In genomic region chr3:161267646-161268045, GRCh38 we compare ENCODE assay signal across 32 cellular contexts.
"Had no signal": no experiment of that assay in that cellular context is flagged by ENCODE, and none has a peak within 500 bp of the region (broad histone marks: within the 10 kb centered on the region; RNA-seq: fewer than 3 reads in every experiment).

No MANE protein-coding gene starts in this region.

- H3K27me3 Mint-ChIP-seq: activated CD4-positive, alpha-beta memory T cell treated with anti-CD3 and anti-CD28 coated beads, Interleukin-2, amount 10 ng/mL, durations not matched to agents 7 days and 5 days; activated CD8-positive, alpha-beta memory T cell treated with anti-CD3 and anti-CD28 coated beads, Interleukin-2, amount 10 ng/mL, durations not matched to agents 7 days and 5 days; activated naive CD8-positive, alpha-beta T cell treated with anti-CD3 and anti-CD28 coated beads for 36 hours; activated T-helper 17 cell treated with anti-CD3 and anti-CD28 coated beads, Interleukin-2, amount 50 U/mL, for 72 hours had no signal

- H3K27me3 ChIP-seq: ascending aorta, body of pancreas, breast epithelium, SJSA1 had no signal

- DNase-seq: activated CD4-positive, alpha-beta memory T cell treated with anti-CD3 and anti-CD28 coated beads, Interleukin-2, amount 10 ng/mL, durations not matched to agents 7 days and 5 days; activated CD4-positive, alpha-beta T cell treated with anti-CD3 and anti-CD28 coated beads for 1 hour; activated CD4-positive, alpha-beta T cell treated with anti-CD3 and anti-CD28 coated beads for 48 hours; activated CD4-positive, CD25-positive, alpha-beta regulatory T cell; activated CD8-positive, alpha-beta memory T cell treated with anti-CD3 and anti-CD28 coated beads for 24 hours; activated CD8-positive, alpha-beta memory T cell treated with anti-CD3 and anti-CD28 coated beads, Interleukin-2, amount 10 ng/mL, durations not matched to agents 7 days and 5 days; activated CD8-positive, alpha-beta memory T cell treated with anti-CD3 and anti-CD28 coated beads, Interleukin-2, amount 50 U/mL, for 48 hours; activated effector memory CD4-positive, alpha-beta T cell treated with anti-CD3 and anti-CD28 coated beads, Interleukin-2, amount 50 U/mL, for 16 hours; activated naive CD4-positive, alpha-beta T cell; activated naive CD4-positive, alpha-beta T cell treated with anti-CD3 and anti-CD28 coated beads, Interleukin-2, amount 50 U/mL, for 16 hours; activated naive CD8-positive, alpha-beta T cell treated with anti-CD3 and anti-CD28 coated beads for 36 hours; activated T-cell treated with anti-CD3 and anti-CD28 coated beads, Interleukin-2, amount 50 U/mL, for 72 hours; amygdala; body of pancreas; Karpas-422; NCI-H1105; NCI-H1436; NCI-H187; NCI-H2029 treated with DMSO at 0.1 percent for 48 hours; NCI-H2107; NCI-H2171; NCI-H510A; NCI-H526; NCI-H748 treated with DMSO at 0.1 percent for 48 hours; NK-92 treated with Interleukin-12 subunit alpha and Interleukin-12 subunit beta, amount 100 ng/mL, for 24 hours; T1000; WERI-Rb-1 had no signal

- H3K4me1 Mint-ChIP-seq: activated CD4-positive, alpha-beta memory T cell treated with anti-CD3 and anti-CD28 coated beads, Interleukin-2, amount 10 ng/mL, durations not matched to agents 7 days and 5 days; activated T-helper 17 cell treated with anti-CD3 and anti-CD28 coated beads, Interleukin-2, amount 50 U/mL, for 72 hours had no signal

- H3K27ac Mint-ChIP-seq: activated CD4-positive, alpha-beta memory T cell treated with anti-CD3 and anti-CD28 coated beads, Interleukin-2, amount 10 ng/mL, durations not matched to agents 7 days and 5 days; activated CD8-positive, alpha-beta memory T cell treated with anti-CD3 and anti-CD28 coated beads, Interleukin-2, amount 10 ng/mL, durations not matched to agents 7 days and 5 days; activated naive CD8-positive, alpha-beta T cell treated with anti-CD3 and anti-CD28 coated beads for 36 hours; activated T-cell treated with anti-CD3 and anti-CD28 coated beads, Interleukin-2, amount 50 U/mL, for 72 hours; activated T-helper 17 cell treated with anti-CD3 and anti-CD28 coated beads, Interleukin-2, amount 50 U/mL, for 72 hours had no signal

- H3K27ac ChIP-seq: ascending aorta, breast epithelium, WERI-Rb-1 had no signal

- ATAC-seq: activated CD8-positive, alpha-beta memory T cell treated with anti-CD3 and anti-CD28 coated beads, Interleukin-2, amount 10 ng/mL, durations not matched to agents 7 days and 5 days; activated T-cell treated with anti-CD3 and anti-CD28 coated beads, Interleukin-2, amount 50 U/mL, for 72 hours; activated T-helper 17 cell treated with anti-CD3 and anti-CD28 coated beads, Interleukin-2, amount 50 U/mL, for 72 hours had no signal

- H3K4me1 ChIP-seq: ascending aorta, breast epithelium had no signal

- H3K9me3 Mint-ChIP-seq: activated CD4-positive, alpha-beta memory T cell treated with anti-CD3 and anti-CD28 coated beads, Interleukin-2, amount 10 ng/mL, durations not matched to agents 7 days and 5 days had no signal

- H3K4me3 ChIP-seq: ascending aorta, body of pancreas, breast epithelium, PC-9, SJSA1 had no signal

- H3K9me3 ChIP-seq: ascending aorta, body of pancreas, breast epithelium had no signal

- H3K4me3 Mint-ChIP-seq: activated CD4-positive, alpha-beta memory T cell treated with anti-CD3 and anti-CD28 coated beads, Interleukin-2, amount 10 ng/mL, durations not matched to agents 7 days and 5 days; activated CD8-positive, alpha-beta memory T cell treated with anti-CD3 and anti-CD28 coated beads, Interleukin-2, amount 10 ng/mL, durations not matched to agents 7 days and 5 days; activated naive CD8-positive, alpha-beta T cell treated with anti-CD3 and anti-CD28 coated beads for 36 hours; activated T-cell treated with anti-CD3 and anti-CD28 coated beads, Interleukin-2, amount 50 U/mL, for 72 hours; activated T-helper 17 cell treated with anti-CD3 and anti-CD28 coated beads, Interleukin-2, amount 50 U/mL, for 72 hours had no signal

- H3K36me3 ChIP-seq: breast epithelium, WERI-Rb-1 had no signal
